In the genomic region with DNA sequence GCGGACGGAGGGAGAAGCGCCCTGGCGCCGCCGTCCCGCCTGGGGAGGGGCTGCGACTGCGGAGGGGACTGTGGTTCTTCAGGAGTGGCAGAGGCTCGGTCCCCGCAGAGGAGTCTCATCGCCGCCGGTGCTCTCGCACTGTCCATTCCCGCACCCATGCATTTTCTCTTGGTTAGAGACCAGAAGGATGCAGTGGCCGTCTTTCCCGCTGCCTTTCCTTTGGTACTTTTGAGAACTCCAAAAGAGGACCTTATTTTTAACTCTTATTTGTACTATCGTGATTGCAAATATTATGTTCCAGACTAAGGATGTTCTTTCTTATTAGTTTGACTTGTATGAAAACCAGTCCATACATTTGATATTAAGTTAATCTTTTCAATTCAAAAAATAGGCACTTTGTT, we compare ENCODE assay signal across 8 cellular contexts.
A peak's percentile ranks its signal among the peaks of the same experiment; 100 is the strongest.
DNase-seq lines count a peak whose midpoint lies in the region; ATAC-seq and TF ChIP-seq lines count a peak whose summit lies in the region.

No MANE protein-coding gene starts in this region.

- H3K4me1 ChIP-seq in muscle layer of duodenum (ENCODE audit: control insufficient read depth in 1 of 2, insufficient read depth in 2 of 2, low read length in 2 of 2) (peaks cover 0 to 5% of the 10 kb centered on the region in 2 donors), subcutaneous abdominal adipose tissue (ENCODE audit: control insufficient read depth in 5 of 5, insufficient read depth in 5 of 5, low read length in 5 of 5) (peaks cover 6 to 25% (median 19%) of the 10 kb centered on the region in 5 donors)

- peak; percentile 14 for DNase-seq in activated CD4-positive, CD25-positive, alpha-beta regulatory T cell treated with anti-CD3 and anti-CD28 coated beads, Interleukin-2, amount 50 U/mL, for 16 hours (ENCODE audit: low read depth, low spot score)
- DNase-seq in activated CD4-positive, CD25-positive, alpha-beta regulatory T cell treated with anti-CD3 and anti-CD28 coated beads, Interleukin-2, amount 50 U/mL, for 72 hours, result no peak
- DNase-seq in HFF-Myc (ENCODE audit: extremely low read depth, low read depth), result no peak
- DNase-seq in NCI-H146 treated with DMSO at 0.1 percent for 48 hours (lab: John Stamatoyannopoulos, UW; ENCODE audit: unreplicated experiment), result peak; percentile 68
- no peak for DNase-seq in epithelial cell of prostate (ENCODE audit: low read depth, low spot score)

- H3K36me3 ChIP-seq in muscle layer of duodenum (ENCODE audit: control insufficient read depth in 1 of 2, insufficient read depth in 2 of 2, low read length in 2 of 2) (peaks cover 0 to 11% of the 10 kb centered on the region in 2 donors), subcutaneous abdominal adipose tissue (ENCODE audit: control insufficient read depth in 5 of 5, insufficient read depth in 5 of 5, low read length in 5 of 5) (no peaks in the 10 kb centered on the region)

- H3K9ac ChIP-seq in subcutaneous abdominal adipose tissue (ENCODE audit: low read length in 5 of 5), result peak overlapping the region; percentile 73 to 98 (median 93)

- H3K9me3 ChIP-seq in muscle layer of duodenum (ENCODE audit: control insufficient read depth in 1 of 2, low read length in 2 of 2), result no peaks in the 10 kb centered on the region
- H3K9me3 ChIP-seq in subcutaneous abdominal adipose tissue (ENCODE audit: control insufficient read depth in 5 of 5, low read length in 5 of 5), result no peaks in the 10 kb centered on the region

- no peaks in the 10 kb centered on the region for H3K27me3 ChIP-seq in muscle layer of duodenum (ENCODE audit: low read depth, low read length)
- no peaks in the 10 kb centered on the region for H3K27me3 ChIP-seq in subcutaneous abdominal adipose tissue (ENCODE audit: control insufficient read depth in 5 of 5, insufficient read depth in 4 of 5, low read length in 5 of 5)

- no peak for TF ChIP-seq CTCF in HFF-Myc (IDR thresholded peaks at IDR 0.05; ENCODE audit: low read depth, low read length, missing control alignments)

- peak overlapping the region; percentile 96 for H3K4me3 ChIP-seq in HFF-Myc (replicated peaks; ENCODE audit: low read depth, low read length)
- peak overlapping the region; percentile 82 for H3K4me3 ChIP-seq in muscle layer of duodenum (ENCODE audit: low read depth in 1 of 2, low read length in 2 of 2)
- peak overlapping the region; percentile 82 to 94 (median 88) for H3K4me3 ChIP-seq in subcutaneous abdominal adipose tissue (ENCODE audit: low read depth in 1 of 5, low read length in 5 of 5)

- peak; percentile 21 to 25 for ATAC-seq in activated CD4-positive, CD25-positive, alpha-beta regulatory T cell treated with anti-CD3 and anti-CD28 coated beads, Interleukin-2, amount 50 U/mL, for 24 hours

- peak overlapping the region; percentile 91 for H3K27ac ChIP-seq in epithelial cell of prostate
- peak overlapping the region; percentile 93 for H3K27ac ChIP-seq in muscle layer of duodenum (ENCODE audit: low read length)
- H3K27ac ChIP-seq in subcutaneous abdominal adipose tissue (ENCODE audit: low read depth, low read length), result peak overlapping the region; percentile 97

Comparison
In these comparisons a context has a peak if more than half of its experiments do, and no peak if none do; other contexts are left out.
1. DNase-seq: peak in activated CD4-positive, CD25-positive, alpha-beta regulatory T cell treated with anti-CD3 and anti-CD28 coated beads, Interleukin-2, amount 50 U/mL, for 16 hours (single experiment) and NCI-H146 treated with DMSO at 0.1 percent for 48 hours (single experiment); none in activated CD4-positive, CD25-positive, alpha-beta regulatory T cell treated with anti-CD3 and anti-CD28 coated beads, Interleukin-2, amount 50 U/mL, for 72 hours (single experiment), HFF-Myc (single experiment) and epithelial cell of prostate (single experiment).
2. Peak in every context shown above with its lines, with median percentiles within 50 percentile points of each other: H3K4me3 ChIP-seq and H3K27ac ChIP-seq.